In the genomic region with DNA sequence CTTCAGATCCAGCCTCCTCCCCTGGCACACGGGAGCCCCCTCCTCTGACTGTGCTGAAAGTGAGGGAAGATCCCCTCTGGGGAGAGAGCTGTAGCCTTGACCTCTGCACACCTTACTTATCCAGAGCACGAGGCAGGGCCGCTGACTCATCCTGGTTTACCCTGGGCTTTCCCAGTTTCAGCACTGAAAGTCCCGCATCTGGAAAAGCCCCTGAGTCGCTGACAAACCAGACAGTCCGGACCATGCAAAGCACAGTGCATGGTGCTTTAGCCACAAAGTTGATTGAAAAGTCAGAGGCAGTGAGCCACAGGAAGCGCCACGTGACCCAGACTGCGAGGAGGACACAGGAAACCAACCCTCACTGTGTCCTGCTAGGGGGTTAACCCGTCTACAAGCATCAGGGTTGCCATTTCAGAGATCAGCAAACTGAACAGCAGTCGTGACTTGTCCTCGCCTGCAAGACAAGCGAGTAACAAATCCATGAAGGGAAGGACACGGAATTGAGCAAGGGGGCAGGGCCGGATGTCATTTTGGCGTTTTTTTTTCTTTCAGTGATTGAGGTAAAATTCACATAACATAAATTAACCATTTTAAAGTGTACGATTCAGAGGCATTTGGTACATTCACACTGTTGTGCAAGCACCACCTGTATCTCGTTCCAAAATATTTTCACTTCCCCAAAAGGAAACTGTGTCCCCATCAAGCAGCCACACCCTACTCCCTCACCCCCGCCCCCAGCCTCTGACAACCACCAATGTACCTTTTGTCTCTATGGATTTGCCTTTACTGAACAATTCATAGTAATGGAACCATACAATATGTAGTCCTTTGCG, we compare ENCODE assay signal across 9 cellular contexts.
A peak's percentile ranks its signal among the peaks of the same experiment; 100 is the strongest.
DNase-seq lines count a peak whose midpoint lies in the region; ATAC-seq, FAIRE-seq and TF ChIP-seq lines count a peak whose summit lies in the region.
"Had no signal": no experiment of that assay in that cellular context is flagged by ENCODE, and none has a peak within 500 bp of the region (broad histone marks: within the 10 kb centered on the region; RNA-seq: fewer than 3 reads in every experiment).

No MANE protein-coding gene starts in this region.

- DNase-seq in GM12864 (ENCODE audit: low read depth) (peak; percentile 96), NCI-H226 (peak; percentile 73), fibroblast of gingiva (ENCODE audit: low read depth) (peak; percentile 46), pons (ENCODE audit: low spot score) (peak; percentile 51), urothelium cell line (ENCODE audit: low spot score) (peak; percentile 66), posterior cingulate gyrus (no peak)
- DNase-seq in activated CD8-positive, alpha-beta memory T cell treated with anti-CD3 and anti-CD28 coated beads, Interleukin-2, amount 50 U/mL, for 24 hours (ENCODE audit: extremely low read depth) = peak; percentile 51

- peak overlapping the region; percentile 45 for H3K4me3 ChIP-seq in GM12864 (ENCODE audit: low read depth, low read length)

- ATAC-seq in HG02610 (IDR thresholded peaks at IDR 0.05; ENCODE audit: unreplicated experiment) = peak; percentile 83

- TF ChIP-seq CTCF in GM12864 (IDR thresholded peaks at IDR 0.05; ENCODE audit: low read depth, low read length, missing control alignments) = no peak

- intact Hi-C loops in posterior cingulate gyrus (cut with DNase I) = no loop called here

- no peak for FAIRE-seq in urothelium cell line (lab: Jason Lieb, UNC)
- FAIRE-seq: colon had no signal

Comparison
In these comparisons a context has a peak if more than half of its experiments do, and no peak if none do; other contexts are left out.
1. DNase-seq: peak in GM12864 (single experiment), NCI-H226 (single experiment), activated CD8-positive, alpha-beta memory T cell treated with anti-CD3 and anti-CD28 coated beads, Interleukin-2, amount 50 U/mL, for 24 hours (single experiment), fibroblast of gingiva (single experiment), pons (single experiment) and urothelium cell line (single experiment); none in posterior cingulate gyrus (0 of 10).